8 cellular contexts compared by ENCODE assay signal in genomic region chr19:10544753-10545251, GRCh38. TPM values are rescaled to one million over a fixed set of nuclear protein-coding genes. Genes with fewer than 3 reads are reported as not detected.
DNase-seq lines count a peak whose midpoint lies in the region; ATAC-seq and TF ChIP-seq lines count a peak whose summit lies in the region.

No MANE protein-coding gene starts in this region.

- ATAC-seq in gastrocnemius medialis (no peak), HG03354 (IDR thresholded peaks at IDR 0.05; ENCODE audit: poor library complexity, severe bottlenecking, unreplicated experiment) (no peak)

- peaks cover 0 to 39% of the 10 kb centered on the region in 2 donors for H3K36me3 ChIP-seq in gastrocnemius medialis

- H3K27ac ChIP-seq in VCaP: peak overlapping the region; percentile 80; the same call in 1 of the 2 replicates
- H3K27ac ChIP-seq in gastrocnemius medialis: peak overlapping the region; percentile 89 to 96 (median 92)

- no peak for DNase-seq in fibroblast of villous mesenchyme (ENCODE audit: low read depth)
- DNase-seq in gastrocnemius medialis: no peak
- no peak for DNase-seq in NCI-H748 treated with DMSO at 0.1 percent for 48 hours (lab: John Stamatoyannopoulos, UW)
- DNase-seq in activated effector memory CD4-positive, alpha-beta T cell treated with Interleukin-2 at 50 U/mL for 16 hours: no peak
- no peak for DNase-seq in activated CD8-positive, alpha-beta memory T cell treated with anti-CD3 and anti-CD28 coated beads, Interleukin-2, amount 50 U/mL, for 48 hours

- in situ Hi-C loops in gastrocnemius medialis (cut with MboI; ENCODE audit: low sequenced_read_pairs in 4 of 4): loop anchor here in 1 of 4 donors (10.0 kb wide), 1 partner anchor 60 kb away; no protein-coding TSS in a partner anchor

- no peak for TF ChIP-seq POLR2A in gastrocnemius medialis (IDR thresholded peaks at IDR 0.05)

- H3K27me3 ChIP-seq in gastrocnemius medialis: no peaks in the 10 kb centered on the region

- H3K4me1 ChIP-seq in gastrocnemius medialis: peaks cover 15 to 18% of the 10 kb centered on the region in 2 donors

- intact Hi-C loops in gastrocnemius medialis (cut with DNase I; ENCODE audit: low total_unique reads): loop anchor here (2.0 kb wide), 1 partner anchor 42 kb away; the partner anchor contains the start of gene KEAP1

- TF ChIP-seq CTCF in GM12872 (IDR thresholded peaks at IDR 0.05; ENCODE audit: insufficient read depth, low read depth, low read length): 0 out of 3 replicates have a peak, but pooled peaks have one; percentile 5
- no peak for TF ChIP-seq CTCF in VCaP (conservative IDR thresholded peaks at IDR 0.05)
- no peak for TF ChIP-seq CTCF in fibroblast of villous mesenchyme (IDR thresholded peaks at IDR 0.05; ENCODE audit: insufficient read depth, low read depth, low read length)
- no peak for TF ChIP-seq CTCF in gastrocnemius medialis (IDR thresholded peaks at IDR 0.05 in 4 of 5, conservative IDR thresholded peaks at IDR 0.05 in 1 of 5)

- peak overlapping the region; percentile 86 for H3K4me3 ChIP-seq in fibroblast of villous mesenchyme (ENCODE audit: low read depth, low read length)
- H3K4me3 ChIP-seq in gastrocnemius medialis: peak overlapping the region; percentile 68 to 94 (median 79)

- H3K9me3 ChIP-seq in gastrocnemius medialis: no peaks in the 10 kb centered on the region

RNA-seq across cellular contexts. Expression of gene ATG4D, which starts 1.1 kb away (rescaled TPM):
- total RNA-seq in fibroblast of villous mesenchyme (16.0 and 18.4 TPM in 2 replicates), gastrocnemius medialis (100 to 1,000 TPM in 2 of 4 donors, 10 to 100 TPM in 2; 67.6 to 127 (median 96.0) TPM)

RNA-seq across cellular contexts. Expression of gene KRI1, which starts 21.0 kb away (rescaled TPM):
- 4.5 and 5.6 TPM in 2 replicates for total RNA-seq in fibroblast of villous mesenchyme
- 10 to 100 TPM; 16.8 to 24.1 (median 19.9) TPM for total RNA-seq in gastrocnemius medialis

RNA-seq across cellular contexts. Expression of gene CDKN2D, which starts 24.0 kb away (rescaled TPM):
- total RNA-seq in fibroblast of villous mesenchyme (6.0 and 6.1 TPM in 2 replicates), gastrocnemius medialis (10 to 100 TPM in 3 of 4 donors, 1 to 10 TPM in 1; 7.3 to 18.1 (median 13.4) TPM)

RNA-seq across cellular contexts. Expression of gene S1PR5, which starts 27.6 kb away (rescaled TPM):
- total RNA-seq in fibroblast of villous mesenchyme (1.3 and 2.9 TPM in 2 replicates), gastrocnemius medialis (not detected)

RNA-seq across cellular contexts. Expression of gene KEAP1, which starts 41.6 kb away (rescaled TPM):
- total RNA-seq in fibroblast of villous mesenchyme (60.5 and 61.5 TPM in 2 replicates), gastrocnemius medialis (100 to 1,000 TPM; 189 to 336 (median 228) TPM)
